8 cellular contexts compared by ENCODE assay signal in the genomic region with DNA sequence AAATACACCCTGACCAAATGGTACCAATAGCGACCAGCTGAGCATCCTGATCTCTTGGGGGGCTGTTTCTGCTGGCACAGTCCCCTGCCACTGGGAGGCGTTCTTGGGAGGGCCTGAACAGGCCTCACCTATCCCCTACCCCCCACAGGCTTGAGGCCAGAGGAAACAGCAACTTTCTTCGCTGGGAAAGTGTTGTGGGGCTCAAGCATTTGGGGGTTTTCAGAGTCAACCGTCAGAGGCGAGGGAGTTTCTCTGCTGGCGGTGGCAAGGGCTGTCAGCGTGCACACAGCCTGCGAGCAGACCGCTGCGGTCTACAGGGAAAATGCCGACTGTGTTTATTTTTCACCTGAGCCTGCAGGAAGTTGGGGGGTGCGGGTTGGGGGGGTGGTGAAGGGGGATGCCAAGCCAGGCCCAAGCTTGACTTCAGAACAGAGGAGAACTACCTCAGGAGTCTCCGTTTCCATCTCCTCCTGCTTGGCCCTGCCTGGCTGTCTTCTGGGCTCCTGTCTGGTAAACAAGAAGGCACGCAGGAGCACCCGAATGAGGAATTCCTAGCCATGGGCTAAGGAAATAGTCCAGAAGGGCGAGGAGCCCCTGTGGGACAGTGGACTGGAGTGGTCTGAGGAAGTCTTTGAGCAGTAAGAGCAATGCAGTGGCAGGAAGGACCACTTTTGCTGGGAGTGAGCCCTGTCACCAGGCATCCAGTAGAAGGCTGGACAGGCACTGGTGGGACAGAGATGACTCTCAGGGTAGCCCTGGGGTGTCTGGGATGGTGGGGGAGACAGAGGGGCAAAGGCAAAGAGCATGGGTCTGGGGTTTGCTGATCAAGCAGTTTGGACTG. TPM values are rescaled to one million over a fixed set of nuclear protein-coding genes. Genes with fewer than 3 reads are reported as not detected.
DNase-seq lines count a peak whose midpoint lies in the region; ATAC-seq and TF ChIP-seq lines count a peak whose summit lies in the region.

No MANE protein-coding gene starts in this region.

- peaks cover 98% of the 10 kb centered on the region for H3K4me1 Mint-ChIP-seq in activated CD4-positive, alpha-beta T cell treated with anti-CD3 and anti-CD28 coated beads for 36 hours

- peak overlapping the region; percentile 41 for H3K4me3 Mint-ChIP-seq in activated CD4-positive, alpha-beta T cell treated with anti-CD3 and anti-CD28 coated beads for 36 hours

- DNase-seq in activated CD4-positive, alpha-beta T cell treated with anti-CD3 and anti-CD28 coated beads for 36 hours, result peak; percentile 86
- peak; percentile 24 for DNase-seq in germinal center (ENCODE audit: low spot score)
- peak; percentile 75 for DNase-seq in stimulated activated naive CD4-positive, alpha-beta T cell treated with Interleukin-2 at 50 U/mL for 16 hours (lab: John Stamatoyannopoulos, UW)
- DNase-seq in amygdala (lab: John Stamatoyannopoulos, UW), result no peak
- DNase-seq in NCI-H1694 (lab: John Stamatoyannopoulos, UW), result no peak

- CTCF ChIA-PET in activated CD4-positive, alpha-beta T cell treated with anti-CD3 and anti-CD28 coated beads for 36 hours (lab: Charles Lee), result interaction anchor here (0.8 to 20.4 kb wide), 10 partner anchors 8 to 95 kb away, joined by 3 to 554 read pairs (median 4); a partner anchor contains a TSS

- TF ChIP-seq CTCF in GM12872 (IDR thresholded peaks at IDR 0.05; ENCODE audit: insufficient read depth, low read depth, low read length), result peak; percentile 71

- H3K9me3 Mint-ChIP-seq in activated CD4-positive, alpha-beta T cell treated with anti-CD3 and anti-CD28 coated beads for 36 hours (ENCODE audit: low read depth), result no peaks in the 10 kb centered on the region

- intact Hi-C loops in activated CD4-positive, alpha-beta T cell treated with anti-CD3 and anti-CD28 coated beads for 36 hours (cut with DNase I, micrococcal nuclease), result loop anchor here (1.0 to 10.0 kb wide), 4 partner anchors 8 to 1078 kb away; a partner anchor contains a TSS

- POLR2A ChIA-PET in activated CD4-positive, alpha-beta T cell treated with anti-CD3 and anti-CD28 coated beads for 36 hours (lab: Charles Lee), result interaction anchor here (1.0 kb wide), 2 partner anchors 8 to 33 kb away, joined by 3 to 4 read pairs; no protein-coding TSS in a partner anchor

- H3K27ac Mint-ChIP-seq in activated CD4-positive, alpha-beta T cell treated with anti-CD3 and anti-CD28 coated beads for 36 hours, result peak overlapping the region; percentile 87

- H3K27me3 Mint-ChIP-seq in activated CD4-positive, alpha-beta T cell treated with anti-CD3 and anti-CD28 coated beads for 36 hours, result no peaks in the 10 kb centered on the region

- peak; percentile 69 for ATAC-seq in HG02623 (IDR thresholded peaks at IDR 0.05; ENCODE audit: unreplicated experiment)
- peak; percentile 60 for ATAC-seq in activated CD4-positive, alpha-beta T cell treated with anti-CD3 and anti-CD28 coated beads for 36 hours
- no peak for ATAC-seq in GM18519 (IDR thresholded peaks at IDR 0.05; ENCODE audit: low FRiP score, unreplicated experiment)

- peaks cover 57% of the 10 kb centered on the region for H3K36me3 Mint-ChIP-seq in activated CD4-positive, alpha-beta T cell treated with anti-CD3 and anti-CD28 coated beads for 36 hours (ENCODE audit: low read depth)

RNA-seq across cellular contexts. Expression of a gene that starts 18.1 kb away (rescaled TPM):
- total RNA-seq in activated CD4-positive, alpha-beta T cell treated with anti-CD3 and anti-CD28 coated beads for 36 hours, result 100 to 1,000 TPM in 1 of 2 experiments, 10 to 100 TPM in 1; 94.8 to 117 TPM

RNA-seq across cellular contexts. Expression of a gene that starts 44.2 kb away (rescaled TPM):
- total RNA-seq in activated CD4-positive, alpha-beta T cell treated with anti-CD3 and anti-CD28 coated beads for 36 hours, result 100 to 1,000 TPM; 218 to 265 TPM

Comparison
In these comparisons a context has a peak if more than half of its experiments do, and no peak if none do; other contexts are left out.
1. DNase-seq: peak in activated CD4-positive, alpha-beta T cell treated with anti-CD3 and anti-CD28 coated beads for 36 hours (single experiment), germinal center (single experiment) and stimulated activated naive CD4-positive, alpha-beta T cell treated with Interleukin-2 at 50 U/mL for 16 hours (single experiment); none in amygdala (0 of 56) and NCI-H1694 (single experiment).